Comparison of ENCODE assay signal across 23 cellular contexts in the genomic region with DNA sequence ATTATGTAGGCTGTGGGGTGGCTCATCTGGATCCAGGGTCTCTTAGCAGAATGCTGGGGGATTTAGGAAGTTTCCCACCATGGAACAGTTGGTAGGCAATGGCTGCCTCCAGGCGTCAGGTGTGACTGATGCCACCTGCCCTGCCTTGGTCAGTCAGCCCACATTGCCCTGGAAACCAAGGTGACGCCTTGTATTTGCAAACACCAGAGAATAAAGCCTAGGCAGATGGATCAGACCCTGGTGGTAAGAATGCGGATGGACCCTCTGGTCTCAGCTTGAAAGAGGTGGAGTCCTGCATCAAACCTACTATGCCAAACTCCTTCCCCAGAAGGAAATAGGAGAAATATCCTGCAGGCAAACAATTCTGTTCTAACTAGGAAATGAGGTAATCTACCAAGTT. TPM values are rescaled to one million over a fixed set of nuclear protein-coding genes. Genes with fewer than 3 reads are reported as not detected.
DNase-seq lines count a peak whose midpoint lies in the region; ATAC-seq, FAIRE-seq and TF ChIP-seq lines count a peak whose summit lies in the region.
"Had no signal": no experiment of that assay in that cellular context is flagged by ENCODE, and none has a peak within 500 bp of the region (broad histone marks: within the 10 kb centered on the region; RNA-seq: fewer than 3 reads in every experiment).

No MANE protein-coding gene starts in this region.

- H3K4me1 ChIP-seq in HepG2 (ENCODE audit: insufficient read depth, low read length), result no peaks in the 10 kb centered on the region
- H3K4me1 ChIP-seq in right lobe of liver, result no peaks in the 10 kb centered on the region

- H3K27ac ChIP-seq in HepG2 (ENCODE audit: extremely low read length, insufficient read depth, low read length) (no peak overlapping the region), right lobe of liver (no peak overlapping the region)
- H3K27ac ChIP-seq: coronary artery, upper lobe of left lung had no signal

- CTCF ChIA-PET in HepG2 (lab: Yijun Ruan, JAX; ENCODE audit: low intra/inter-chr PET ratio, low total read pairs), result no interaction called here

- no TSS peak for BruUV-seq in HepG2 (replicated peaks; lab: Mats Ljungman, UMichigan)

- H3K9me3 ChIP-seq in HepG2 (ENCODE audit: low read length) (no peaks in the 10 kb centered on the region), right lobe of liver (no peaks in the 10 kb centered on the region)
- H3K9me3 ChIP-seq: MG63, upper lobe of left lung had no signal

- no peaks in the 10 kb centered on the region for H4K20me1 ChIP-seq in HepG2 (ENCODE audit: insufficient read depth, low read length)

- H3K27me3 ChIP-seq in HepG2 (ENCODE audit: control insufficient read depth in 1 of 2, insufficient read depth in 2 of 2, low read length in 2 of 2) (no peaks in the 10 kb centered on the region), right lobe of liver (no peaks in the 10 kb centered on the region)
- H3K27me3 ChIP-seq: MG63, upper lobe of left lung had no signal

- POLR2A ChIA-PET in HepG2 (lab: Yijun Ruan, JAX), result no interaction called here

- H3K79me2 ChIP-seq in HepG2 (ENCODE audit: insufficient read depth, low read length), result no peaks in the 10 kb centered on the region

- peak; percentile 40 for ATAC-seq in HepG2
- ATAC-seq in right lobe of liver, result no peak
- ATAC-seq in GM18498 (IDR thresholded peaks at IDR 0.05; ENCODE audit: unreplicated experiment), result no peak
- no peak for ATAC-seq in GM19455 (IDR thresholded peaks at IDR 0.05; ENCODE audit: unreplicated experiment)
- no peak for ATAC-seq in activated CD4-positive, CD25-positive, alpha-beta regulatory T cell treated with anti-CD3 and anti-CD28 coated beads, Interleukin-2, amount 50 U/mL, for 24 hours
- ATAC-seq: natural killer cell treated with Interleukin-12 subunit alpha and Interleukin-12 subunit beta and Interleukin-15 and Interleukin-18, amount 100 ng/mL, for 72 hours had no signal

- in situ Hi-C loops in HepG2 (cut with HindIII; ENCODE audit: extremely low pct_ligation_motif_present, low pct_unique_long_range_greater_than_20kb), result loop anchor here (5.0 kb wide), 1 partner anchor 37 kb away; a partner anchor contains a TSS
- in situ Hi-C loops in astrocyte of the cerebellum (cut with HindIII; ENCODE audit: low sequenced_read_pairs), result no loop called here

- no peak for FAIRE-seq in HepG2 (lab: Jason Lieb, UNC)
- FAIRE-seq in GM12891 (lab: Jason Lieb, UNC), result no peak

- no peak for TF ChIP-seq POLR2A in HepG2 (IDR thresholded peaks at IDR 0.05; ENCODE audit: insufficient read depth in 1 of 2, low read depth in 2 of 2, low read length in 2 of 2)
- no peak for TF ChIP-seq POLR2A in right lobe of liver (IDR thresholded peaks at IDR 0.05)
- TF ChIP-seq POLR2A in GM12891 (IDR thresholded peaks at IDR 0.05; ENCODE audit: low read depth, low read length), result no peak

- TF ChIP-seq EP300 in HepG2 (IDR thresholded peaks at IDR 0.05; ENCODE audit: low read depth in 2 of 2, low read length in 2 of 2) (no peak), HepG2 (CRISPR knock-in tag; IDR thresholded peaks at IDR 0.05; ENCODE audit: borderline replicate concordance) (no peak)

- no peak for TF ChIP-seq CTCF in HepG2 (CRISPR knock-in tag; IDR thresholded peaks at IDR 0.05)
- no peak for TF ChIP-seq CTCF in right lobe of liver (IDR thresholded peaks at IDR 0.05)
- peak; percentile 17 for TF ChIP-seq CTCF in astrocyte of the cerebellum (IDR thresholded peaks at IDR 0.05; ENCODE audit: low read depth, low read length, missing control alignments)

- H3K4me3 ChIP-seq in HepG2 (replicated peaks in 1 of 3; ENCODE audit: insufficient read depth in 1 of 3, low read depth in 2 of 3, low read length in 3 of 3) (no peak overlapping the region), right lobe of liver (no peak overlapping the region), astrocyte of the cerebellum (ENCODE audit: low read depth, low read length) (no peak overlapping the region)
- H3K4me3 ChIP-seq: coronary artery, lung, MG63, upper lobe of left lung had no signal

- no peak overlapping the region for H2AFZ ChIP-seq in HepG2 (ENCODE audit: low read length)

- DNase-seq in HepG2 (ENCODE audit: low spot score) (peak; percentile 37), right lobe of liver (no peak), astrocyte of the cerebellum (ENCODE audit: low read depth) (no peak), iPS-NIHi7 (ENCODE audit: extremely low spot score) (peak; percentile 72), GM12891 (ENCODE audit: insufficient read length, low spot score) (no peak)
- DNase-seq: activated CD4-positive, alpha-beta T cell treated with anti-CD3 and anti-CD28 coated beads for 48 hours; activated CD8-positive, alpha-beta memory T cell treated with anti-CD3 and anti-CD28 coated beads, Interleukin-2, amount 50 U/mL, for 4 hours; activated gamma-delta T cell; amygdala; CD4-positive, CD25-positive, alpha-beta regulatory T cell; DMS79 treated with DMSO at 0.1 percent for 48 hours; MG63; NCI-H2029 treated with DMSO at 0.1 percent for 48 hours; NCI-H526; stimulated activated CD4-positive, alpha-beta T cell treated with anti-CD3 and anti-CD28 coated beads, Interleukin-15, amount 100 ng/mL, for 24 hours; stimulated activated naive CD4-positive, alpha-beta T cell; upper lobe of left lung had no signal

- no peaks in the 10 kb centered on the region for H3K36me3 ChIP-seq in HepG2 (replicated peaks in 1 of 2; ENCODE audit: control insufficient read depth in 1 of 2, insufficient read depth in 2 of 2, low read length in 2 of 2)
- H3K36me3 ChIP-seq in right lobe of liver, result peaks cover 0 to 2% (median 0%) of the 10 kb centered on the region in 4 donors
- H3K36me3 ChIP-seq: MG63 had no signal

- H3K9ac ChIP-seq in HepG2 (ENCODE audit: insufficient read depth, low read depth, low read length), result no peak overlapping the region

- no peak overlapping the region for H3K4me2 ChIP-seq in HepG2 (ENCODE audit: low read depth, low read length)

- TF ChIP-seq RAD21 in HepG2 (CRISPR knock-in tag; IDR thresholded peaks at IDR 0.05), result no peak

- WGBS in HepG2 (ENCODE audit: low lambda C conversion rate), result 94% methylated on average over 3 of the region's 3 CpGs
- 60% methylated on average over 1 of the region's 3 CpGs for WGBS in right lobe of liver (ENCODE audit: insufficient coverage, low coverage, low lambda C conversion rate, missing lambda C conversion rate)

- intact Hi-C loops in HepG2 (cut with micrococcal nuclease; ENCODE audit: unreplicated experiment) (no loop called here), right lobe of liver (cut with DNase I) (no loop called here)

RNA-seq across cellular contexts. Expression of a gene that starts 38.2 kb away (rescaled TPM):
- total RNA-seq in HepG2 (2016; rRNA removed; fragmentation: Illumina TruSeq; extraction: Trizol) (5.9 and 9.0 TPM in 2 replicates), right lobe of liver (1 to 10 TPM; 7.0 to 8.8 (median 7.9) TPM)
- total RNA-seq in HepG2 (2016; cell fraction: cytosol; rRNA removed; fragmentation: Illumina TruSeq; extraction: Trizol; ENCODE audit: low read depth), result 3.1 and 3.3 TPM in 2 replicates
- 5.1 and 8.3 TPM in 2 replicates for total RNA-seq in HepG2 (2016; cell fraction: insoluble cytoplasmic fraction; rRNA removed; fragmentation: Illumina TruSeq; extraction: Trizol)
- 5.3 and 5.9 TPM in 2 replicates for total RNA-seq in HepG2 (2016; cell fraction: membrane; rRNA removed; fragmentation: Illumina TruSeq; extraction: Trizol)
- 10.1 and 11.1 TPM in 2 replicates for total RNA-seq in HepG2 (2016; cell fraction: nucleus; rRNA removed; fragmentation: Illumina TruSeq; extraction: Trizol)
- 4.1 and 5.5 TPM in 2 replicates for polyA plus RNA-seq in HepG2 (2011; rRNA removed)
- polyA plus RNA-seq in HepG2 (2011; cell fraction: cytosol; rRNA removed), result 1.7 and 3.1 TPM in 2 replicates
- polyA plus RNA-seq in HepG2 (2011; cell fraction: nucleus; rRNA removed), result 15.9 and 16.8 TPM in 2 replicates
- 4.7 and 6.8 TPM in 2 replicates for polyA plus RNA-seq in HepG2 (2012)
- 0.32 and 0.37 TPM in 2 replicates for polyA plus RNA-seq in HepG2 (2016; cell fraction: cytosol; fragmentation: Illumina TruSeq; extraction: Trizol; ENCODE audit: low read depth)
- polyA plus RNA-seq in HepG2 (2016; cell fraction: insoluble cytoplasmic fraction; fragmentation: Illumina TruSeq; extraction: Trizol; ENCODE audit: low read depth), result 5.7 and 8.4 TPM in 2 replicates
- polyA plus RNA-seq in HepG2 (2016; cell fraction: membrane; fragmentation: Illumina TruSeq; extraction: Trizol; ENCODE audit: low read depth), result 1.3 and 1.7 TPM in 2 replicates
- 20.5 and 22.7 TPM in 2 replicates for polyA plus RNA-seq in HepG2 (2016; cell fraction: nucleus; fragmentation: Illumina TruSeq; extraction: Trizol; ENCODE audit: insufficient read depth, low read depth)
- 10.1 and 13.6 TPM in 2 replicates for polyA minus RNA-seq in HepG2 (2011; rRNA and poly(A)+ RNA removed; ENCODE audit: low replicate concordance)
- 5.5 and 6.3 TPM in 2 replicates for polyA minus RNA-seq in HepG2 (2011; cell fraction: cytosol; rRNA and poly(A)+ RNA removed)
- polyA minus RNA-seq in HepG2 (2011; cell fraction: nucleus; rRNA and poly(A)+ RNA removed), result 13.2 and 14.7 TPM in 2 replicates
- polyA plus RNA-seq in GM12891 (2012; ENCODE audit: low read depth, missing spikeins), result 8.5 TPM

RNA-seq across cellular contexts. Expression of a gene that starts 48.6 kb away (rescaled TPM):
- total RNA-seq in HepG2 (2016; rRNA removed; fragmentation: Illumina TruSeq; extraction: Trizol) (220 and 412 TPM in 2 replicates), right lobe of liver (1,000 to 10,000 TPM in 3 of 6 experiments, 100 to 1,000 TPM in 3; 538 to 1,268 (median 937) TPM)
- 49.6 and 57.4 TPM in 2 replicates for total RNA-seq in HepG2 (2016; cell fraction: cytosol; rRNA removed; fragmentation: Illumina TruSeq; extraction: Trizol; ENCODE audit: low read depth)
- 229 and 414 TPM in 2 replicates for total RNA-seq in HepG2 (2016; cell fraction: insoluble cytoplasmic fraction; rRNA removed; fragmentation: Illumina TruSeq; extraction: Trizol)
- 85.8 and 89.3 TPM in 2 replicates for total RNA-seq in HepG2 (2016; cell fraction: membrane; rRNA removed; fragmentation: Illumina TruSeq; extraction: Trizol)
- total RNA-seq in HepG2 (2016; cell fraction: nucleus; rRNA removed; fragmentation: Illumina TruSeq; extraction: Trizol), result 296 and 323 TPM in 2 replicates
- polyA plus RNA-seq in HepG2 (2011; rRNA removed), result 445 and 468 TPM in 2 replicates
- polyA plus RNA-seq in HepG2 (2011; cell fraction: cytosol; rRNA removed), result 286 and 485 TPM in 2 replicates
- polyA plus RNA-seq in HepG2 (2011; cell fraction: nucleus; rRNA removed), result 231 and 241 TPM in 2 replicates
- 423 and 441 TPM in 2 replicates for polyA plus RNA-seq in HepG2 (2012)
- polyA plus RNA-seq in HepG2 (2016; cell fraction: cytosol; fragmentation: Illumina TruSeq; extraction: Trizol; ENCODE audit: low read depth), result 62.2 and 68.0 TPM in 2 replicates
- polyA plus RNA-seq in HepG2 (2016; cell fraction: insoluble cytoplasmic fraction; fragmentation: Illumina TruSeq; extraction: Trizol; ENCODE audit: low read depth), result 213 and 227 TPM in 2 replicates
- 53.8 and 54.1 TPM in 2 replicates for polyA plus RNA-seq in HepG2 (2016; cell fraction: membrane; fragmentation: Illumina TruSeq; extraction: Trizol; ENCODE audit: low read depth)
- 552 and 556 TPM in 2 replicates for polyA plus RNA-seq in HepG2 (2016; cell fraction: nucleus; fragmentation: Illumina TruSeq; extraction: Trizol; ENCODE audit: insufficient read depth, low read depth)
- 536 and 564 TPM in 2 replicates for polyA minus RNA-seq in HepG2 (2011; rRNA and poly(A)+ RNA removed; ENCODE audit: low replicate concordance)
- polyA minus RNA-seq in HepG2 (2011; cell fraction: cytosol; rRNA and poly(A)+ RNA removed), result 151 and 170 TPM in 2 replicates
- polyA minus RNA-seq in HepG2 (2011; cell fraction: nucleus; rRNA and poly(A)+ RNA removed), result 151 and 168 TPM in 2 replicates
- polyA plus RNA-seq in GM12891 (2012; ENCODE audit: low read depth, missing spikeins), result 188 TPM

RNA-seq across cellular contexts. Expression of a gene that starts 52.9 kb away (rescaled TPM):
- 1.8 and 2.5 TPM in 2 replicates for total RNA-seq in HepG2 (2016; rRNA removed; fragmentation: Illumina TruSeq; extraction: Trizol)
- 1.6 and 1.7 TPM in 2 replicates for total RNA-seq in HepG2 (2016; cell fraction: cytosol; rRNA removed; fragmentation: Illumina TruSeq; extraction: Trizol; ENCODE audit: low read depth)
- 2.2 and 3.0 TPM in 2 replicates for total RNA-seq in HepG2 (2016; cell fraction: insoluble cytoplasmic fraction; rRNA removed; fragmentation: Illumina TruSeq; extraction: Trizol)
- total RNA-seq in HepG2 (2016; cell fraction: membrane; rRNA removed; fragmentation: Illumina TruSeq; extraction: Trizol), result 2.1 and 3.4 TPM in 2 replicates
- 2.6 and 3.0 TPM in 2 replicates for total RNA-seq in HepG2 (2016; cell fraction: nucleus; rRNA removed; fragmentation: Illumina TruSeq; extraction: Trizol)
- 2.0 and 2.2 TPM in 2 replicates for polyA plus RNA-seq in HepG2 (2011; rRNA removed)
- polyA plus RNA-seq in HepG2 (2011; cell fraction: cytosol; rRNA removed), result 1.4 and 1.7 TPM in 2 replicates
- 1.3 and 2.3 TPM in 2 replicates for polyA plus RNA-seq in HepG2 (2011; cell fraction: nucleus; rRNA removed)
- polyA plus RNA-seq in HepG2 (2012), result 1.7 and 2.6 TPM in 2 replicates
- 0.54 and 0.63 TPM in 2 replicates for polyA plus RNA-seq in HepG2 (2016; cell fraction: cytosol; fragmentation: Illumina TruSeq; extraction: Trizol; ENCODE audit: low read depth)
- polyA plus RNA-seq in HepG2 (2016; cell fraction: insoluble cytoplasmic fraction; fragmentation: Illumina TruSeq; extraction: Trizol; ENCODE audit: low read depth), result 1.6 and 1.7 TPM in 2 replicates
- polyA plus RNA-seq in HepG2 (2016; cell fraction: membrane; fragmentation: Illumina TruSeq; extraction: Trizol; ENCODE audit: low read depth), result 0.76 and 1.1 TPM in 2 replicates
- 2.7 and 2.8 TPM in 2 replicates for polyA plus RNA-seq in HepG2 (2016; cell fraction: nucleus; fragmentation: Illumina TruSeq; extraction: Trizol; ENCODE audit: insufficient read depth, low read depth)
- 2.9 and 10.2 TPM in 2 replicates for polyA minus RNA-seq in HepG2 (2011; rRNA and poly(A)+ RNA removed; ENCODE audit: low replicate concordance)
- polyA minus RNA-seq in HepG2 (2011; cell fraction: cytosol; rRNA and poly(A)+ RNA removed), result 0.97 and 2.2 TPM in 2 replicates
- polyA minus RNA-seq in HepG2 (2011; cell fraction: nucleus; rRNA and poly(A)+ RNA removed), result 2.8 and 3.5 TPM in 2 replicates
- 1 to 10 TPM; 1.6 to 3.6 (median 2.6) TPM for total RNA-seq in right lobe of liver
- 2.4 TPM for polyA plus RNA-seq in GM12891 (2012; ENCODE audit: low read depth, missing spikeins)

Comparison
In these comparisons a context has a peak if more than half of its experiments do, and no peak if none do; other contexts are left out.
1. DNase-seq: peak in HepG2 (single experiment) and iPS-NIHi7 (single experiment); none in right lobe of liver (0 of 3), astrocyte of the cerebellum (single experiment) and GM12891 (single experiment).